Comparison of ENCODE assay signal across 21 cellular contexts in genomic region chr7:79719216-79719615, GRCh38.
DNase-seq lines count a peak whose midpoint lies in the region; ATAC-seq, FAIRE-seq and TF ChIP-seq lines count a peak whose summit lies in the region.
"Had no signal": no experiment of that assay in that cellular context is flagged by ENCODE, and none has a peak within 500 bp of the region (broad histone marks: within the 10 kb centered on the region; RNA-seq: fewer than 3 reads in every experiment).

No MANE protein-coding gene starts in this region.

- H2BK5ac ChIP-seq in H1 (ENCODE audit: low read depth, low read length) (no peak overlapping the region), mesendoderm (ENCODE audit: low read length) (no peak overlapping the region)

- no peaks in the 10 kb centered on the region for H3K9me3 ChIP-seq in H1 (ENCODE audit: insufficient read depth in 2 of 2, low read depth in 1 of 2, low read length in 1 of 2)
- H3K9me3 ChIP-seq in prostate gland, result no peaks in the 10 kb centered on the region
- H3K9me3 ChIP-seq: A549, Caco-2 had no signal

- no peak for TF ChIP-seq EP300 in H1 (IDR thresholded peaks at IDR 0.05; ENCODE audit: borderline replicate concordance in 1 of 2, low read depth in 2 of 2, low read length in 2 of 2)

- no peak overlapping the region for H3K4me2 ChIP-seq in H1 (ENCODE audit: insufficient read depth in 1 of 2, low read depth in 2 of 2, low read length in 2 of 2)
- no peak overlapping the region for H3K4me2 ChIP-seq in mesendoderm (ENCODE audit: low read length)
- H3K4me2 ChIP-seq: A549 had no signal

- H3K18ac ChIP-seq in H1 (ENCODE audit: extremely low read depth, low read length) (no peak overlapping the region), mesendoderm (ENCODE audit: low read length) (no peak overlapping the region)

- H2AK5ac ChIP-seq in H1 (ENCODE audit: low read depth, low read length) (no peak overlapping the region), mesendoderm (ENCODE audit: low read length) (no peak overlapping the region)

- no peaks in the 10 kb centered on the region for H3K36me3 ChIP-seq in H1 (ENCODE audit: control insufficient read depth in 2 of 4, insufficient read depth in 4 of 4, low read length in 3 of 4)
- H3K36me3 ChIP-seq in mesendoderm (ENCODE audit: control insufficient read depth, insufficient read depth, low read length), result no peaks in the 10 kb centered on the region
- no peaks in the 10 kb centered on the region for H3K36me3 ChIP-seq in prostate gland

- H3K4me1 ChIP-seq in H1 (replicated peaks in 1 of 4; ENCODE audit: control insufficient read depth in 3 of 4, insufficient read depth in 4 of 4, low read length in 3 of 4), result no peaks in the 10 kb centered on the region
- no peaks in the 10 kb centered on the region for H3K4me1 ChIP-seq in mesendoderm (ENCODE audit: control insufficient read depth, low read depth, low read length)
- H3K4me1 ChIP-seq in prostate gland (replicated peaks), result no peaks in the 10 kb centered on the region
- H3K4me1 ChIP-seq: A549 had no signal

- no peak for TF ChIP-seq RAD21 in H1 (IDR thresholded peaks at IDR 0.05 in 1 of 2, conservative IDR thresholded peaks at IDR 0.05 in 1 of 2; ENCODE audit: low read depth in 2 of 2, low read length in 2 of 2)

- peak; percentile 37 for DNase-seq in Right ventricle myocardium inferior (ENCODE audit: missing footprints)
- DNase-seq in cardiac septum (ENCODE audit: low spot score), result no peak
- peak; percentile 74 for DNase-seq in G401 (ENCODE audit: low spot score)
- no peak for DNase-seq in H1 (ENCODE audit: low read depth in 1 of 2, low spot score in 2 of 2)
- no peak for DNase-seq in mesendoderm
- DNase-seq in NOMO-1 treated with DMSO at 0.1 percent for 48 hours (lab: John Stamatoyannopoulos, UW; ENCODE audit: unreplicated experiment), result no peak
- DNase-seq in prostate gland (ENCODE audit: low spot score), result no peak
- no peak for DNase-seq in dermis blood vessel endothelial cell
- DNase-seq: AML-193; Caco-2; CD4-positive, alpha-beta T cell; GDM1; GM23248; HCEC 1CT had no signal

- H3K79me1 ChIP-seq in H1 (ENCODE audit: low read depth, low read length) (no peaks in the 10 kb centered on the region), mesendoderm (ENCODE audit: low read length) (no peaks in the 10 kb centered on the region)

- in situ Hi-C loops in G401 (cut with HindIII; ENCODE audit: low sequenced_read_pairs), result no loop called here

- TF ChIP-seq CTCF in H1 (IDR thresholded peaks at IDR 0.05; ENCODE audit: control extremely low read depth in 1 of 3, insufficient read depth in 1 of 3, low read depth in 1 of 3, low read length in 3 of 3) (no peak), prostate gland (IDR thresholded peaks at IDR 0.05) (no peak)

- H2BK12ac ChIP-seq in H1 (ENCODE audit: low read depth, low read length), result no peak overlapping the region

- H3K14ac ChIP-seq in H1 (ENCODE audit: insufficient read length), result no peak overlapping the region

- H3K56ac ChIP-seq in H1 (replicated peaks; ENCODE audit: insufficient read length, low read depth, low read length), result no peak overlapping the region
- no peak overlapping the region for H3K56ac ChIP-seq in mesendoderm (ENCODE audit: low read length)

- no peak overlapping the region for H4K91ac ChIP-seq in H1 (replicated peaks; ENCODE audit: insufficient read length, low read length)

- no peaks in the 10 kb centered on the region for H3K23me2 ChIP-seq in H1 (ENCODE audit: low read depth, low read length)

- no peak overlapping the region for H2BK15ac ChIP-seq in H1 (ENCODE audit: low read length)
- H2BK15ac ChIP-seq in mesendoderm (replicated peaks; ENCODE audit: low read depth), result no peak overlapping the region

- H3K27ac ChIP-seq in H1 (ENCODE audit: low read depth, low read length) (no peak overlapping the region), mesendoderm (ENCODE audit: low read depth, low read length) (no peak overlapping the region), prostate gland (no peak overlapping the region)
- H3K27ac ChIP-seq: 22Rv1, A549, C4-2B, GM23248, HL-60 had no signal

- no peak overlapping the region; the same call in 1 of the 2 replicates for H4K8ac ChIP-seq in H1 (ENCODE audit: extremely low read depth, insufficient read depth, low read length)
- H4K8ac ChIP-seq in mesendoderm (ENCODE audit: low read depth, low read length), result no peak overlapping the region

- H2AFZ ChIP-seq in H1 (ENCODE audit: low read length), result 0 out of 2 replicates have a peak overlapping the region, but pooled peaks have one; percentile 22
- H2AFZ ChIP-seq: GM23248 had no signal

- POLR2A ChIA-PET in H1 (lab: Charles Lee; ENCODE audit: partially characterized antibody), result no interaction called here

- no peaks in the 10 kb centered on the region for H4K20me1 ChIP-seq in H1 (replicated peaks in 1 of 2; ENCODE audit: control insufficient read depth in 1 of 2, insufficient read depth in 2 of 2, low read length in 2 of 2)

- TF ChIP-seq POLR2A in H1 (IDR thresholded peaks at IDR 0.05; ENCODE audit: control extremely low read depth in 1 of 2, low read depth in 2 of 2, low read length in 2 of 2) (no peak), prostate gland (IDR thresholded peaks at IDR 0.05) (no peak)

- FAIRE-seq in H1 (lab: Jason Lieb, UNC), result no peak
- FAIRE-seq: A549, D721Med, GM12892, H54 had no signal

- H3K4me3 ChIP-seq in H1 (ENCODE audit: extremely low read depth in 1 of 4, insufficient read depth in 2 of 4, low read depth in 3 of 4, low read length in 4 of 4), result no peak overlapping the region
- no peak overlapping the region for H3K4me3 ChIP-seq in mesendoderm (ENCODE audit: low read length)
- no peak overlapping the region for H3K4me3 ChIP-seq in prostate gland
- H3K4me3 ChIP-seq: A549, GM23248 had no signal

- CTCF ChIA-PET in H1 (lab: Charles Lee; ENCODE audit: partially characterized antibody), result no interaction called here

- 100% methylated on average over 3 of the region's 3 CpGs; no CpG with 5 or more reads in 1 of the 2 experiments for WGBS in H1 (ENCODE audit: extremely low coverage in 1 of 2, insufficient coverage in 1 of 2, insufficient read length in 1 of 2, insufficient replicate concordance in 2 of 2, low coverage in 1 of 2, low lambda C conversion rate in 2 of 2, missing lambda C conversion rate in 1 of 2), 2 experiments
- no CpG with 5 or more reads among the region's 3 CpGs for WGBS in mesendoderm (ENCODE audit: extremely low coverage, insufficient coverage, low lambda C conversion rate)
- WGBS in prostate gland, result 96% methylated on average over 3 of the region's 3 CpGs

- H2BK120ac ChIP-seq in H1 (replicated peaks; ENCODE audit: low read depth, low read length), result no peak overlapping the region
- H2BK120ac ChIP-seq in mesendoderm (ENCODE audit: low read depth, low read length), result peak overlapping the region; percentile 74

- H3K9ac ChIP-seq in H1 (replicated peaks in 1 of 4; ENCODE audit: extremely low read depth in 1 of 4, low read depth in 3 of 4, low read length in 3 of 4) (no peak overlapping the region), mesendoderm (ENCODE audit: low read length) (no peak overlapping the region)
- H3K9ac ChIP-seq: GM23248 had no signal

- H3K27me3 ChIP-seq in H1 (replicated peaks in 1 of 4; ENCODE audit: control insufficient read depth in 3 of 4, extremely low read depth in 1 of 4, insufficient read depth in 3 of 4, low read length in 3 of 4) (no peaks in the 10 kb centered on the region), mesendoderm (ENCODE audit: insufficient read depth, low read length, poor library complexity) (no peaks in the 10 kb centered on the region), prostate gland (replicated peaks; ENCODE audit: insufficient read depth) (no peaks in the 10 kb centered on the region)

- no peak overlapping the region for H2BK20ac ChIP-seq in H1 (ENCODE audit: low read length)

- intact Hi-C loops in Right ventricle myocardium inferior (cut with DNase I) (no loop called here), cardiac septum (cut with DNase I) (no loop called here), prostate gland (cut with DNase I) (no loop called here)

- H4K5ac ChIP-seq in H1 (ENCODE audit: insufficient read length, low read depth, low read length) (no peak overlapping the region), mesendoderm (ENCODE audit: low read length) (no peak overlapping the region)

- H3K79me2 ChIP-seq in H1 (ENCODE audit: control insufficient read depth in 1 of 2, insufficient read depth in 2 of 2, low read length in 2 of 2) (no peaks in the 10 kb centered on the region), mesendoderm (ENCODE audit: control insufficient read depth, insufficient read depth, low read length) (no peaks in the 10 kb centered on the region)

- H3K4ac ChIP-seq in H1 (replicated peaks; ENCODE audit: insufficient read length, low read depth, low read length), result no peak overlapping the region
- peak overlapping the region; percentile 39 for H3K4ac ChIP-seq in mesendoderm (ENCODE audit: low read depth, low read length)

- peak; percentile 54 for ATAC-seq in Right ventricle myocardium inferior
- ATAC-seq: A549 had no signal

- H3K23ac ChIP-seq in H1 (ENCODE audit: insufficient read length) (no peak overlapping the region), mesendoderm (ENCODE audit: low read length) (no peak overlapping the region)

TF ChIP-seq in H1, 55 proteins besides CTCF, POLR2A, EP300 and RAD21:
- TF ChIP-seq RBBP5 (IDR thresholded peaks at IDR 0.05; ENCODE audit: borderline replicate concordance, low read depth, low read length), result no peak
- no peak for TF ChIP-seq SP4 (IDR thresholded peaks at IDR 0.05; ENCODE audit: low read length)
- no peak for TF ChIP-seq RNF2 (IDR thresholded peaks at IDR 0.05; ENCODE audit: borderline replicate concordance, low read depth, low read length, missing control alignments, poor library complexity, severe bottlenecking)
- no peak for TF ChIP-seq FOSL1 (IDR thresholded peaks at IDR 0.05; ENCODE audit: insufficient read depth, low read depth, low read length)
- TF ChIP-seq BCL11A (IDR thresholded peaks at IDR 0.05; ENCODE audit: low read depth in 2 of 2, low read length in 2 of 2), result no peak
- TF ChIP-seq HDAC6 (IDR thresholded peaks at IDR 0.05; ENCODE audit: low read depth, low read length), result no peak
- no peak for TF ChIP-seq CBX5 (IDR thresholded peaks at IDR 0.05; ENCODE audit: low read depth, low read length)
- TF ChIP-seq SP1 (IDR thresholded peaks at IDR 0.05; ENCODE audit: low read depth, low read length), result no peak
- TF ChIP-seq KDM4A (IDR thresholded peaks at IDR 0.05; ENCODE audit: low read depth, low read length, severe bottlenecking), result no peak
- no peak for TF ChIP-seq CBX8 (IDR thresholded peaks at IDR 0.05; ENCODE audit: borderline replicate concordance, low read depth, low read length)
- TF ChIP-seq ZNF274 (IDR thresholded peaks at IDR 0.05; ENCODE audit: borderline replicate concordance, extremely low read depth, low read length), result no peak
- no peak for TF ChIP-seq SRF (IDR thresholded peaks at IDR 0.05; ENCODE audit: low read depth, low read length)
- TF ChIP-seq MAX (IDR thresholded peaks at IDR 0.05), result no peak

Comparison
In these comparisons a context has a peak if more than half of its experiments do, and no peak if none do; other contexts are left out.
1. DNase-seq: peak in Right ventricle myocardium inferior (single experiment) and G401 (single experiment); none in cardiac septum (single experiment), H1 (0 of 2), mesendoderm (single experiment), NOMO-1 treated with DMSO at 0.1 percent for 48 hours (single experiment), prostate gland (single experiment) and dermis blood vessel endothelial cell (single experiment).